ENCODE assay signal across 1 cellular context in genomic region chr10:74150151-74151056, GRCh38.
A peak's percentile ranks its signal among the peaks of the same experiment; 100 is the strongest.
TF ChIP-seq lines count a peak whose summit lies in the region.

Gene AP3M1, minus strand, starts transcription at chr10:74150828. Its CDS starts 12,449 bp downstream, at chr10:74138379.

TF ChIP-seq in K562, 482 proteins besides CTCF, POLR2A, EP300 and RAD21 (continued from another document and continues in another):
- TF ChIP-seq, protein P1, sequence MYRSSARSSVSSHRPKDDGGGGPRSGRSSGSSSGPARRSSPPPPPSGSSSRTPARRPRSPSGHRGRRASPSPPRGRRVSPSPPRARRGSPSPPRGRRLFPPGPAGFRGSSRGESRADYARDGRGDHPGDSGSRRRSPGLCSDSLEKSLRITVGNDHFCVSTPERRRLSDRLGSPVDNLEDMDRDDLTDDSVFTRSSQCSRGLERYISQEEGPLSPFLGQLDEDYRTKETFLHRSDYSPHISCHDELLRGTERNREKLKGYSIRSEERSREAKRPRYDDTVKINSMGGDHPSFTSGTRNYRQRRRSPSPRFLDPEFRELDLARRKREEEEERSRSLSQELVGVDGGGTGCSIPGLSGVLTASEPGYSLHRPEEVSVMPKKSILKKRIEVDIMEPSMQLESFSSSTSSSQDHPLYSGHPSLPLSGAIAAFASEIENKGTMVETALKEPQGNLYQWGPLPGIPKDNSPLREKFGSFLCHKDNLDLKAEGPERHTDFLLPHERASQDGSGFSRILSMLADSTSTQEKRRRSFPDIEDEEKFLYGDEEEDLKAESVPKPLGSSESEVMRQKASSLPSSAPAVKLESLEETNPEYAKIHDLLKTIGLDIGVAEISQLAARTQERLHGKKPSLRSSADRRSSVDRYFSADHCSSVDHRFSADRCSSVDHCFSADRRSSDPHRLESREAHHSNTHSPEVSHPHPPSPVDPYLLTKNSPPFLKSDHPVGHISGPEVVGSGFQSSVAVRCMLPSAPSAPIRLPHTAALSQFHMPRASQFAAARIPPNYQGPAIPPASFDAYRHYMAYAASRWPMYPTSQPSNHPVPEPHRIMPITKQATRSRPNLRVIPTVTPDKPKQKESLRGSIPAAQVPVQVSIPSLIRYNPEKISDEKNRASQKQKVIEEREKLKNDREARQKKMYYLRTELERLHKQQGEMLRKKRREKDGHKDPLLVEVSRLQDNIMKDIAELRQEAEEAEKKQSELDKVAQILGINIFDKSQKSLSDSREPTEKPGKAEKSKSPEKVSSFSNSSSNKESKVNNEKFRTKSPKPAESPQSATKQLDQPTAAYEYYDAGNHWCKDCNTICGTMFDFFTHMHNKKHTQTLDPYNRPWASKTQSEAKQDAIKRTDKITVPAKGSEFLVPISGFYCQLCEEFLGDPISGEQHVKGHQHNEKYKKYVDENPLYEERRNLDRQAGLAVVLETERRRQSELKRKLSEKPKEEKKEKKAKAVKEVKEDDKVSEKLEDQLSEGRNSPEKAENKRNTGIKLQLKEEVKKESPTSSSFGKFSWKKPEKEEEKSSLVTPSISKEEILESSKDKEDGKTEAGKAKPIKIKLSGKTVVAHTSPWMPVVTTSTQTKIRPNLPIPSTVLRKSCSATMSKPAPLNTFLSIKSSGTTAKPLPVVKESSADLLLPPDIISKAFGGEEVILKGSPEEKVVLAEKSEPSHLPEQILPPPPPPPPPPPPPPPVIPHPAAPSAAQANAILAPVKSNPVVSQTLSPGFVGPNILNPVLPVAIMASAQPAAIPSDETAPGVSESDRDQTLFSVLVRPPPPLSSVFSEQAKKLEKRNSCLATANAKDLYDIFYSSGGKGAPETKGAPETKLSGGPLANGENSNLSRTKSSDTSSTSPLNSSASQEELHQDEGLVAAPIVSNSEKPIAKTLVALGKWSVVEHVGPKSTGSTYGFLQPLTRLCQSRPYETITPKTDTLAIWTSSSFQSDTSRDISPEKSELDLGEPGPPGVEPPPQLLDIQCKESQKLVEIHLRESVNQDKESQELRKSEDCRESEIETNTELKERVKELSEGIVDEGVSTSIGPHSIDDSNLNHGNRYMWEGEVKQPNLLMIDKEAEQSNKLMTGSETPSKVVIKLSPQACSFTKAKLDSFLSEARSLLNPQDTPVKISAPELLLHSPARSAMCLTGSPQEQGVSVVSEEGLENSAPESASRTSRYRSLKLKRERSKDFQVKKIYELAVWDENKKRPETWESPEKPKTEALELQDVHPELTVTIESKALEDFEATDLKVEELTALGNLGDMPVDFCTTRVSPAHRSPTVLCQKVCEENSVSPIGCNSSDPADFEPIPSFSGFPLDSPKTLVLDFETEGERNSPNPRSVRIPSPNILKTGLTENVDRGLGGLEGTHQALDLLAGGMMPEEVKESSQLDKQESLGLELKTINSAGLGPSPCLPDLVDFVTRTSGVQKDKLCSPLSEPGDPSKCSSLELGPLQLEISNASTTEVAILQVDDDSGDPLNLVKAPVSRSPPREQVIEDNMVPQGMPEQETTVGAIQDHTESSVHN (IDR thresholded peaks at IDR 0.05; ENCODE audit: borderline replicate concordance in 1 of 2, low read depth in 1 of 2), result no peak
- no peak for TF ChIP-seq FOXO4 (CRISPR knock-in tag; IDR thresholded peaks at IDR 0.05)
- peak; percentile 60; the same call in 1 of the 2 replicates for TF ChIP-seq ZBTB17 (CRISPR knock-in tag; IDR thresholded peaks at IDR 0.05)
- TF ChIP-seq, protein P2, sequence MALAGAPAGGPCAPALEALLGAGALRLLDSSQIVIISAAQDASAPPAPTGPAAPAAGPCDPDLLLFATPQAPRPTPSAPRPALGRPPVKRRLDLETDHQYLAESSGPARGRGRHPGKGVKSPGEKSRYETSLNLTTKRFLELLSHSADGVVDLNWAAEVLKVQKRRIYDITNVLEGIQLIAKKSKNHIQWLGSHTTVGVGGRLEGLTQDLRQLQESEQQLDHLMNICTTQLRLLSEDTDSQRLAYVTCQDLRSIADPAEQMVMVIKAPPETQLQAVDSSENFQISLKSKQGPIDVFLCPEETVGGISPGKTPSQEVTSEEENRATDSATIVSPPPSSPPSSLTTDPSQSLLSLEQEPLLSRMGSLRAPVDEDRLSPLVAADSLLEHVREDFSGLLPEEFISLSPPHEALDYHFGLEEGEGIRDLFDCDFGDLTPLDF (CRISPR knock-in tag; IDR thresholded peaks at IDR 0.05), result no peak
- TF ChIP-seq SIRT6 (IDR thresholded peaks at IDR 0.05; ENCODE audit: low read depth, low read length), result no peak
- no peak for TF ChIP-seq FOXA3 (CRISPR knock-in tag; conservative IDR thresholded peaks at IDR 0.05 in 1 of 2, IDR thresholded peaks at IDR 0.05 in 1 of 2)
- TF ChIP-seq ZNF696 (CRISPR knock-in tag; conservative IDR thresholded peaks at IDR 0.05), result no peak
- no peak for TF ChIP-seq ARID3B (CRISPR knock-in tag; IDR thresholded peaks at IDR 0.05; ENCODE audit: borderline replicate concordance)
- TF ChIP-seq GTF2A2 (tag; IDR thresholded peaks at IDR 0.05), result no peak
- TF ChIP-seq, protein P3, sequence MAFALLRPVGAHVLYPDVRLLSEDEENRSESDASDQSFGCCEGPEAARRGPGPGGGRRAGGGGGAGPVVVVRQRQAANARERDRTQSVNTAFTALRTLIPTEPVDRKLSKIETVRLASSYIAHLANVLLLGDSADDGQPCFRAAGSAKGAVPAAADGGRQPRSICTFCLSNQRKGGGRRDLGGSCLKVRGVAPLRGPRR (CRISPR knock-in tag; IDR thresholded peaks at IDR 0.05), result no peak
- TF ChIP-seq KAT7 (CRISPR knock-in tag; IDR thresholded peaks at IDR 0.05; ENCODE audit: borderline replicate concordance), result no peak; the same call in 1 of the 2 replicates
- no peak for TF ChIP-seq FUS (optimal IDR thresholded peaks at IDR 0.05; ENCODE audit: low read depth, low read length)
- no peak for TF ChIP-seq FOXA1 (IDR thresholded peaks at IDR 0.05; ENCODE audit: borderline replicate concordance)
- TF ChIP-seq ZNF507 (tag; conservative IDR thresholded peaks at IDR 0.05), result no peak
- TF ChIP-seq ZNF146 (CRISPR knock-in tag; IDR thresholded peaks at IDR 0.05; ENCODE audit: unreplicated experiment), result no peak
- TF ChIP-seq XRCC4 (IDR thresholded peaks at IDR 0.05; ENCODE audit: extremely low read depth, insufficient read depth, insufficient read length), result no peak
- TF ChIP-seq TRIM24 (IDR thresholded peaks at IDR 0.05), result no peak
- TF ChIP-seq ZSCAN32 (CRISPR knock-in tag; IDR thresholded peaks at IDR 0.05), result 0 out of 2 replicates have a peak, but pooled peaks have one; percentile 27
- TF ChIP-seq HNRNPH1 (optimal IDR thresholded peaks at IDR 0.05; ENCODE audit: low read depth, low read length), result no peak
- no peak for TF ChIP-seq SAFB2 (IDR thresholded peaks at IDR 0.05; ENCODE audit: borderline replicate concordance, low read depth, low read length, severe bottlenecking)
- TF ChIP-seq ZFPM2 (CRISPR knock-in tag; IDR thresholded peaks at IDR 0.05), result no peak
- TF ChIP-seq MTF1 (CRISPR knock-in tag; IDR thresholded peaks at IDR 0.05; ENCODE audit: borderline replicate concordance), result no peak
- TF ChIP-seq, protein P4, sequence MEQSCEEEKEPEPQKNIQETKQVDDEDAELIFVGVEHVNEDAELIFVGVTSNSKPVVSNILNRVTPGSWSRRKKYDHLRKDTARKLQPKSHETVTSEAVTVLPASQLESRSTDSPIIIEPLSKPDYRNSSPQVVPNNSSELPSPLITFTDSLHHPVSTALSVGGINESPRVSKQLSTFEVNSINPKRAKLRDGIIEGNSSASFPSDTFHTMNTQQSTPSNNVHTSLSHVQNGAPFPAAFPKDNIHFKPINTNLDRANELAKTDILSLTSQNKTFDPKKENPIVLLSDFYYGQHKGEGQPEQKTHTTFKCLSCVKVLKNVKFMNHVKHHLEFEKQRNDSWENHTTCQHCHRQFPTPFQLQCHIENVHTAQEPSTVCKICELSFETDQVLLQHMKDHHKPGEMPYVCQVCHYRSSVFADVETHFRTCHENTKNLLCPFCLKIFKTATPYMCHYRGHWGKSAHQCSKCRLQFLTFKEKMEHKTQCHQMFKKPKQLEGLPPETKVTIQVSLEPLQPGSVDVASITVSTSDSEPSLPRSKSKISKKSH (CRISPR knock-in tag; IDR thresholded peaks at IDR 0.05), result no peak
- TF ChIP-seq GABPB2 (CRISPR knock-in tag; conservative IDR thresholded peaks at IDR 0.05), result no peak
- TF ChIP-seq CLOCK (CRISPR knock-in tag; IDR thresholded peaks at IDR 0.05; ENCODE audit: borderline replicate concordance), result no peak
- TF ChIP-seq ZBTB7A (IDR thresholded peaks at IDR 0.05; ENCODE audit: borderline replicate concordance, control insufficient read depth, low read depth, low read length), result no peak
- TF ChIP-seq, protein P5, sequence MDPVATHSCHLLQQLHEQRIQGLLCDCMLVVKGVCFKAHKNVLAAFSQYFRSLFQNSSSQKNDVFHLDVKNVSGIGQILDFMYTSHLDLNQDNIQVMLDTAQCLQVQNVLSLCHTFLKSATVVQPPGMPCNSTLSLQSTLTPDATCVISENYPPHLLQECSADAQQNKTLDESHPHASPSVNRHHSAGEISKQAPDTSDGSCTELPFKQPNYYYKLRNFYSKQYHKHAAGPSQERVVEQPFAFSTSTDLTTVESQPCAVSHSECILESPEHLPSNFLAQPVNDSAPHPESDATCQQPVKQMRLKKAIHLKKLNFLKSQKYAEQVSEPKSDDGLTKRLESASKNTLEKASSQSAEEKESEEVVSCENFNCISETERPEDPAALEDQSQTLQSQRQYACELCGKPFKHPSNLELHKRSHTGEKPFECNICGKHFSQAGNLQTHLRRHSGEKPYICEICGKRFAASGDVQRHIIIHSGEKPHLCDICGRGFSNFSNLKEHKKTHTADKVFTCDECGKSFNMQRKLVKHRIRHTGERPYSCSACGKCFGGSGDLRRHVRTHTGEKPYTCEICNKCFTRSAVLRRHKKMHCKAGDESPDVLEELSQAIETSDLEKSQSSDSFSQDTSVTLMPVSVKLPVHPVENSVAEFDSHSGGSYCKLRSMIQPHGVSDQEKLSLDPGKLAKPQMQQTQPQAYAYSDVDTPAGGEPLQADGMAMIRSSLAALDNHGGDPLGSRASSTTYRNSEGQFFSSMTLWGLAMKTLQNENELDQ (CRISPR knock-in tag; IDR thresholded peaks at IDR 0.05; ENCODE audit: borderline replicate concordance), result no peak
- no peak for TF ChIP-seq SMC3 (conservative IDR thresholded peaks at IDR 0.05; ENCODE audit: insufficient read depth, low read depth, low read length)
- TF ChIP-seq, protein P6, sequence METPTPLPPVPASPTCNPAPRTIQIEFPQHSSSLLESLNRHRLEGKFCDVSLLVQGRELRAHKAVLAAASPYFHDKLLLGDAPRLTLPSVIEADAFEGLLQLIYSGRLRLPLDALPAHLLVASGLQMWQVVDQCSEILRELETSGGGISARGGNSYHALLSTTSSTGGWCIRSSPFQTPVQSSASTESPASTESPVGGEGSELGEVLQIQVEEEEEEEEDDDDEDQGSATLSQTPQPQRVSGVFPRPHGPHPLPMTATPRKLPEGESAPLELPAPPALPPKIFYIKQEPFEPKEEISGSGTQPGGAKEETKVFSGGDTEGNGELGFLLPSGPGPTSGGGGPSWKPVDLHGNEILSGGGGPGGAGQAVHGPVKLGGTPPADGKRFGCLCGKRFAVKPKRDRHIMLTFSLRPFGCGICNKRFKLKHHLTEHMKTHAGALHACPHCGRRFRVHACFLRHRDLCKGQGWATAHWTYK (CRISPR knock-in tag; IDR thresholded peaks at IDR 0.05), result no peak
- TF ChIP-seq MECOM (CRISPR knock-in tag; IDR thresholded peaks at IDR 0.05), result no peak
- no peak for TF ChIP-seq ZNF583 (CRISPR knock-in tag; IDR thresholded peaks at IDR 0.05)
- TF ChIP-seq CSDE1 (IDR thresholded peaks at IDR 0.05), result no peak; a peak in 1 of 4 replicates
- peak; percentile 70; the same call in 1 of the 2 replicates for TF ChIP-seq ILF3 (IDR thresholded peaks at IDR 0.05; ENCODE audit: borderline replicate concordance)
- TF ChIP-seq ZNF3 (CRISPR knock-in tag; IDR thresholded peaks at IDR 0.05), result no peak
- no peak for TF ChIP-seq ZNF274 (IDR thresholded peaks at IDR 0.05; ENCODE audit: borderline replicate concordance, low read depth, low read length)
- TF ChIP-seq ZNF316 (IDR thresholded peaks at IDR 0.05), result no peak
- TF ChIP-seq RBM34 (IDR thresholded peaks at IDR 0.05; ENCODE audit: borderline replicate concordance, insufficient read depth, low read length), result no peak
- no peak for TF ChIP-seq DNMT1 (IDR thresholded peaks at IDR 0.05)
- peak; percentile 67; the same call in 1 of the 2 replicates for TF ChIP-seq ZBTB1 (CRISPR knock-in tag; IDR thresholded peaks at IDR 0.05; ENCODE audit: borderline replicate concordance, low read depth)
